15 cellular contexts compared by ENCODE assay signal in genomic region chr13:111037838-111038397, GRCh38.
"Had no signal": no experiment of that assay in that cellular context is flagged by ENCODE, and none has a peak within 500 bp of the region (broad histone marks: within the 10 kb centered on the region; RNA-seq: fewer than 3 reads in every experiment).

No MANE protein-coding gene starts in this region.

- DNase-seq: activated CD4-positive, alpha-beta T cell treated with anti-CD3 and anti-CD28 coated beads, Interleukin-2, amount 50 U/mL, for 1 hour; activated CD4-positive, CD25-positive, alpha-beta regulatory T cell; activated naive CD8-positive, alpha-beta T cell treated with anti-CD3 and anti-CD28 coated beads, Interleukin-2, amount 10 ng/mL, durations not matched to agents 7 days and 5 days; left colon; midbrain; ovary; stimulated activated CD4-positive, alpha-beta T cell treated with anti-CD3 and anti-CD28 coated beads, Interleukin-12 subunit alpha, Interleukin-12 subunit beta, amount 100 ng/mL, for 4 hours; stimulated activated CD4-positive, alpha-beta T cell treated with anti-CD3 and anti-CD28 coated beads, Interleukin-2, amount 100 ng/mL, for 24 hours; stomach; testis; upper lobe of left lung had no signal

- H3K27me3 ChIP-seq: ovary, testis, upper lobe of left lung had no signal

- H3K4me3 Mint-ChIP-seq: activated naive CD8-positive, alpha-beta T cell treated with anti-CD3 and anti-CD28 coated beads, Interleukin-2, amount 10 ng/mL, durations not matched to agents 7 days and 5 days; activated T-helper 1 cell treated with anti-CD3 and anti-CD28 coated beads, Interleukin-12 subunit alpha, Interleukin-12 subunit beta, Interleukin-2, Interleukin-4 antibody, amounts not matched to agents 30 ng/mL and 10 ng/mL and 1 ng/mL, durations not matched to agents 14 hours and 24 hours and 36 hours; neural crest cell had no signal

- H3K36me3 Mint-ChIP-seq: activated naive CD8-positive, alpha-beta T cell treated with anti-CD3 and anti-CD28 coated beads, Interleukin-2, amount 10 ng/mL, durations not matched to agents 7 days and 5 days had no signal

- H3K4me3 ChIP-seq: lung, ovary, stomach, testis, upper lobe of left lung had no signal

- ATAC-seq: left colon had no signal

- H3K9me3 ChIP-seq: ovary, stomach, testis, upper lobe of left lung had no signal

- H3K4me1 ChIP-seq: stomach, testis, upper lobe of left lung had no signal

- H3K36me3 ChIP-seq: ovary, stomach, upper lobe of left lung had no signal

- H3K27ac Mint-ChIP-seq: activated naive CD8-positive, alpha-beta T cell treated with anti-CD3 and anti-CD28 coated beads, Interleukin-2, amount 10 ng/mL, durations not matched to agents 7 days and 5 days; activated T-helper 1 cell treated with anti-CD3 and anti-CD28 coated beads, Interleukin-12 subunit alpha, Interleukin-12 subunit beta, Interleukin-2, Interleukin-4 antibody, amounts not matched to agents 30 ng/mL and 10 ng/mL and 1 ng/mL, durations not matched to agents 14 hours and 24 hours and 36 hours had no signal

- H3K9me3 Mint-ChIP-seq: activated naive CD8-positive, alpha-beta T cell treated with anti-CD3 and anti-CD28 coated beads, Interleukin-2, amount 10 ng/mL, durations not matched to agents 7 days and 5 days; activated T-helper 1 cell treated with anti-CD3 and anti-CD28 coated beads, Interleukin-12 subunit alpha, Interleukin-12 subunit beta, Interleukin-2, Interleukin-4 antibody, amounts not matched to agents 30 ng/mL and 10 ng/mL and 1 ng/mL, durations not matched to agents 14 hours and 24 hours and 36 hours; neural crest cell had no signal

- H3K27ac ChIP-seq: epithelial cell of prostate, ovary, stomach, testis, upper lobe of left lung had no signal

- H3K4me1 Mint-ChIP-seq: activated naive CD8-positive, alpha-beta T cell treated with anti-CD3 and anti-CD28 coated beads, Interleukin-2, amount 10 ng/mL, durations not matched to agents 7 days and 5 days; neural crest cell had no signal
